9 cellular contexts compared by ENCODE assay signal in genomic region chr6:5997420-5998093, GRCh38. TPM values are rescaled to one million over a fixed set of nuclear protein-coding genes. Genes with fewer than 3 reads are reported as not detected.
DNase-seq lines count a peak whose midpoint lies in the region; ATAC-seq and TF ChIP-seq lines count a peak whose summit lies in the region.
"Had no signal": no experiment of that assay in that cellular context is flagged by ENCODE, and none has a peak within 500 bp of the region (broad histone marks: within the 10 kb centered on the region; RNA-seq: fewer than 3 reads in every experiment).

No MANE protein-coding gene starts in this region.

- H3K4ac ChIP-seq in IMR-90 (ENCODE audit: low read depth, low read length): no peak overlapping the region

- H3K36me3 ChIP-seq in CD4-positive, CD25-positive, alpha-beta regulatory T cell (ENCODE audit: control insufficient read depth, insufficient read depth, low read length): no peaks in the 10 kb centered on the region
- H3K36me3 ChIP-seq in IMR-90 (ENCODE audit: control insufficient read depth, insufficient read depth, low read length) (no peaks in the 10 kb centered on the region), iPS-20b (ENCODE audit: insufficient read depth, low read depth, low read length) (no peaks in the 10 kb centered on the region)

- H3K56ac ChIP-seq in IMR-90 (ENCODE audit: extremely low read depth, insufficient read depth, low read length): no peak overlapping the region

- intact Hi-C loops in IMR-90 (cut with micrococcal nuclease): loop anchor here (5.0 kb wide), 1 partner anchor 575 kb away; no protein-coding TSS in a partner anchor

- no peak overlapping the region for H4K8ac ChIP-seq in IMR-90 (ENCODE audit: low read depth in 2 of 2, low read length in 2 of 2)

- peaks cover 92% of the 10 kb centered on the region for H3K27me3 Mint-ChIP-seq in CD4-positive, CD25-positive, alpha-beta regulatory T cell
- H3K27me3 Mint-ChIP-seq in stimulated activated naive CD8-positive, alpha-beta T cell treated with anti-CD3 and anti-CD28 coated beads, Interleukin-15, Interleukin-2, amounts not matched to agents 100 ng/mL and 50 ng/mL, for 24 hours: peaks cover 90% of the 10 kb centered on the region

- no peaks in the 10 kb centered on the region for H3K79me1 ChIP-seq in IMR-90 (ENCODE audit: low read depth in 1 of 2, low read length in 2 of 2)

- peak overlapping the region in 1 of 3 donors; percentile 81 for H3K27ac Mint-ChIP-seq in CD4-positive, CD25-positive, alpha-beta regulatory T cell
- peak overlapping the region in 1 of 2 donors; percentile 82 for H3K27ac Mint-ChIP-seq in activated naive CD4-positive, alpha-beta T cell treated with anti-CD3 and anti-CD28 coated beads, Interleukin-2, amount 50 U/mL, for 72 hours
- H3K27ac Mint-ChIP-seq in stimulated activated naive CD8-positive, alpha-beta T cell treated with anti-CD3 and anti-CD28 coated beads, Interleukin-15, Interleukin-2, amounts not matched to agents 100 ng/mL and 50 ng/mL, for 24 hours: no peak overlapping the region

- peaks cover 62% of the 10 kb centered on the region for H3K4me1 ChIP-seq in CD4-positive, CD25-positive, alpha-beta regulatory T cell (ENCODE audit: control insufficient read depth, insufficient read depth, low read length, poor library complexity, severe bottlenecking)
- H3K4me1 ChIP-seq in IMR-90 (ENCODE audit: control insufficient read depth, insufficient read depth, low read length): no peaks in the 10 kb centered on the region; the same call in 1 of the 2 replicates
- H3K4me1 ChIP-seq in iPS-20b (ENCODE audit: insufficient read depth, low read length): peaks cover 16% of the 10 kb centered on the region; the same call in 1 of the 2 replicates

- H2BK20ac ChIP-seq in IMR-90 (ENCODE audit: low read depth, low read length): no peak overlapping the region

- H3K27ac ChIP-seq in CD4-positive, CD25-positive, alpha-beta regulatory T cell (ENCODE audit: insufficient read depth, low read length, poor library complexity, severe bottlenecking): no peak overlapping the region
- H3K27ac ChIP-seq in IMR-90 (ENCODE audit: insufficient read depth, low read length) (no peak overlapping the region), iPS-20b (ENCODE audit: low read length) (no peak overlapping the region)
- H3K27ac ChIP-seq: epithelial cell of prostate had no signal

- TF ChIP-seq POLR2A in IMR-90 (IDR thresholded peaks at IDR 0.05; ENCODE audit: low read depth, low read length): no peak

- no peak overlapping the region for H4K91ac ChIP-seq in IMR-90 (ENCODE audit: insufficient read depth, low read depth, low read length)

- TF ChIP-seq RAD21 in IMR-90 (IDR thresholded peaks at IDR 0.05; ENCODE audit: low read length): no peak

- no peak overlapping the region for H2BK5ac ChIP-seq in IMR-90 (ENCODE audit: low read depth, low read length, poor library complexity, severe bottlenecking)

- H3K23ac ChIP-seq in IMR-90 (ENCODE audit: low read depth, low read length): no peak overlapping the region

- peaks cover 63% of the 10 kb centered on the region for H3K27me3 ChIP-seq in CD4-positive, CD25-positive, alpha-beta regulatory T cell (ENCODE audit: control insufficient read depth, insufficient read depth, low read length)
- H3K27me3 ChIP-seq in IMR-90 (ENCODE audit: control insufficient read depth, insufficient read depth, low read length) (peaks cover 83% of the 10 kb centered on the region), iPS-20b (ENCODE audit: insufficient read depth, low read length) (peaks cover 100% of the 10 kb centered on the region)

- dilution Hi-C loops in IMR-90 (cut with HindIII; ENCODE audit: low sequenced_read_pairs, unreplicated experiment): no loop called here

- CTCF ChIA-PET in IMR-90 (lab: Yijun Ruan, JAX): no interaction called here

- peaks cover 0 to 25% (median 3%) of the 10 kb centered on the region in 7 donors for H3K9me3 Mint-ChIP-seq in CD4-positive, CD25-positive, alpha-beta regulatory T cell
- H3K9me3 Mint-ChIP-seq in activated naive CD4-positive, alpha-beta T cell treated with anti-CD3 and anti-CD28 coated beads, Interleukin-2, amount 50 U/mL, for 72 hours: peaks cover 0 to 7% of the 10 kb centered on the region in 2 donors
- H3K9me3 Mint-ChIP-seq in stimulated activated naive CD8-positive, alpha-beta T cell treated with anti-CD3 and anti-CD28 coated beads, Interleukin-15, Interleukin-2, amounts not matched to agents 100 ng/mL and 50 ng/mL, for 24 hours: peaks cover 6% of the 10 kb centered on the region

- H2AK9ac ChIP-seq in IMR-90 (replicated peaks; ENCODE audit: low read depth, low read length, poor library complexity): no peak overlapping the region

- H2AK5ac ChIP-seq in IMR-90 (ENCODE audit: low read depth, low read length): no peak overlapping the region

- no CpG with 5 or more reads among the region's 23 CpGs for WGBS in IMR-90 (ENCODE audit: extremely low coverage in 2 of 2, insufficient read length in 1 of 2), 2 experiments

- H3K4me3 ChIP-seq in CD4-positive, CD25-positive, alpha-beta regulatory T cell (ENCODE audit: low read depth, low read length): peak overlapping the region; percentile 75
- H3K4me3 ChIP-seq in IMR-90 (ENCODE audit: insufficient read depth, low read depth, low read length): no peak overlapping the region
- peak overlapping the region; percentile 56; the same call in 1 of the 2 replicates for H3K4me3 ChIP-seq in iPS-20b (ENCODE audit: low read length)

- no peak overlapping the region for H3K18ac ChIP-seq in IMR-90 (ENCODE audit: low read depth, low read length)

- H2BK15ac ChIP-seq in IMR-90 (ENCODE audit: low read depth, low read length): no peak overlapping the region

- in situ Hi-C loops in IMR-90 (cut with MboI; ENCODE audit: low sequenced_read_pairs): loop anchor here (25.0 kb wide), 1 partner anchor 535 kb away; no protein-coding TSS in a partner anchor

- ATAC-seq in CD4-positive, CD25-positive, alpha-beta regulatory T cell (ENCODE audit: low read depth in 2 of 2): no peak
- no peak; the same call in 1 of the 2 replicates for ATAC-seq in IMR-90 (ENCODE audit: low read depth)
- ATAC-seq in activated naive CD4-positive, alpha-beta T cell treated with anti-CD3 and anti-CD28 coated beads, Interleukin-2, amount 50 U/mL, for 72 hours: peak; percentile 2 to 22
- no peak for ATAC-seq in HG03135 (IDR thresholded peaks at IDR 0.05; ENCODE audit: unreplicated experiment)
- ATAC-seq in HG03432 (IDR thresholded peaks at IDR 0.05; ENCODE audit: unreplicated experiment): no peak

- peak overlapping the region; percentile 79 for H2AFZ ChIP-seq in IMR-90 (replicated peaks; ENCODE audit: low read length, poor library complexity)

- no peak for TF ChIP-seq CTCF in IMR-90 (conservative IDR thresholded peaks at IDR 0.05; ENCODE audit: low read depth, low read length)

- H3K4me1 Mint-ChIP-seq in CD4-positive, CD25-positive, alpha-beta regulatory T cell: peaks cover 10 to 72% (median 48%) of the 10 kb centered on the region in 4 donors
- H3K4me1 Mint-ChIP-seq in stimulated activated naive CD8-positive, alpha-beta T cell treated with anti-CD3 and anti-CD28 coated beads, Interleukin-15, Interleukin-2, amounts not matched to agents 100 ng/mL and 50 ng/mL, for 24 hours (ENCODE audit: low read depth): peaks cover 59% of the 10 kb centered on the region

- no TSS peak for BruUV-seq in IMR-90 (replicated peaks; lab: Mats Ljungman, UMichigan)

- no peaks in the 10 kb centered on the region; the same call in 1 of the 2 replicates for H4K20me1 ChIP-seq in IMR-90 (ENCODE audit: insufficient read depth, low read length)

- H2BK120ac ChIP-seq in IMR-90 (ENCODE audit: low read depth, low read length): no peak overlapping the region

- H3K14ac ChIP-seq in IMR-90 (replicated peaks; ENCODE audit: low read depth, low read length): no peak overlapping the region

- no peaks in the 10 kb centered on the region for H3K9me1 ChIP-seq in IMR-90 (ENCODE audit: insufficient read depth, low read length)

- no peak overlapping the region for H4K5ac ChIP-seq in IMR-90 (ENCODE audit: low read depth, low read length)

- no peak overlapping the region for H3K9ac ChIP-seq in IMR-90 (ENCODE audit: low read depth, low read length)
- H3K9ac ChIP-seq in iPS-20b (ENCODE audit: low read depth, low read length): no peak overlapping the region

- H3K4me3 Mint-ChIP-seq in CD4-positive, CD25-positive, alpha-beta regulatory T cell: peak overlapping the region; percentile 88 to 94 (median 92)
- peak overlapping the region; percentile 82 for H3K4me3 Mint-ChIP-seq in stimulated activated naive CD8-positive, alpha-beta T cell treated with anti-CD3 and anti-CD28 coated beads, Interleukin-15, Interleukin-2, amounts not matched to agents 100 ng/mL and 50 ng/mL, for 24 hours

- peaks cover 0 to 28% of the 10 kb centered on the region in 2 experiments for H3K9me3 ChIP-seq in CD4-positive, CD25-positive, alpha-beta regulatory T cell (ENCODE audit: control insufficient read depth in 2 of 2, low read length in 2 of 2)
- peaks cover 15% of the 10 kb centered on the region for H3K9me3 ChIP-seq in IMR-90 (ENCODE audit: control insufficient read depth, insufficient read depth, low read length)
- H3K9me3 ChIP-seq in iPS-20b (ENCODE audit: insufficient read depth, low read depth, low read length): peaks cover 4% of the 10 kb centered on the region; the same call in 1 of the 2 replicates

- H3K36me3 Mint-ChIP-seq in CD4-positive, CD25-positive, alpha-beta regulatory T cell: no peaks in the 10 kb centered on the region
- H3K36me3 Mint-ChIP-seq in activated naive CD4-positive, alpha-beta T cell treated with anti-CD3 and anti-CD28 coated beads, Interleukin-2, amount 50 U/mL, for 72 hours: peaks cover 32 to 36% of the 10 kb centered on the region in 2 donors
- no peaks in the 10 kb centered on the region for H3K36me3 Mint-ChIP-seq in stimulated activated naive CD8-positive, alpha-beta T cell treated with anti-CD3 and anti-CD28 coated beads, Interleukin-15, Interleukin-2, amounts not matched to agents 100 ng/mL and 50 ng/mL, for 24 hours (ENCODE audit: low read depth)

- H3K4me2 ChIP-seq in IMR-90 (ENCODE audit: low read depth, low read length): peak overlapping the region; percentile 42

- POLR2A ChIA-PET in IMR-90 (lab: Charles Lee; ENCODE audit: unreplicated experiment): no interaction called here

- peak in 2 of 3 donors; percentile 27 to 39 for DNase-seq in CD4-positive, CD25-positive, alpha-beta regulatory T cell
- DNase-seq in IMR-90 (no peak), kidney tubule cell (ENCODE audit: low spot score) (no peak)
- no peak for DNase-seq in activated naive CD4-positive, alpha-beta T cell treated with anti-CD3 and anti-CD28 coated beads, Interleukin-2, amount 50 U/mL, for 72 hours (ENCODE audit: low spot score in 2 of 2)

TF ChIP-seq in IMR-90, 13 proteins besides CTCF, POLR2A, EP300 and RAD21 (continues in another document):
- TF ChIP-seq NFE2L2 (IDR thresholded peaks at IDR 0.05; ENCODE audit: low read depth, low read length): no peak

RNA-seq across cellular contexts. Expression of gene NRN1, which starts 9.2 kb away (rescaled TPM):
- total RNA-seq in CD4-positive, CD25-positive, alpha-beta regulatory T cell: not detected
- polyA plus RNA-seq in CD4-positive, CD25-positive, alpha-beta regulatory T cell: under 1 TPM in 1 of 4 donors, not detected in 3; 0.10 TPM
- total RNA-seq in IMR-90 (2012; rRNA removed): 0.28 TPM in 1 of 2 replicates, not detected in the other
- not detected in 2 replicates for polyA plus RNA-seq in IMR-90 (2012; rRNA removed)
- polyA plus RNA-seq in IMR-90 (2012; cell fraction: cytosol; rRNA removed): not detected in 2 replicates
- not detected in 2 replicates for polyA plus RNA-seq in IMR-90 (2012; cell fraction: nucleus; rRNA removed; ENCODE audit: low replicate concordance)
- total RNA-seq in activated naive CD4-positive, alpha-beta T cell treated with anti-CD3 and anti-CD28 coated beads, Interleukin-2, amount 50 U/mL, for 72 hours: 10 to 100 TPM in 1 of 2 donors, not detected in 1; 25.1 TPM

Comparison
In these comparisons a context has a peak if more than half of its experiments do, and no peak if none do; other contexts are left out.
1. ATAC-seq: peak in activated naive CD4-positive, alpha-beta T cell treated with anti-CD3 and anti-CD28 coated beads, Interleukin-2, amount 50 U/mL, for 72 hours (2 of 2); none in CD4-positive, CD25-positive, alpha-beta regulatory T cell (0 of 2), IMR-90 (single experiment), HG03135 (single experiment) and HG03432 (single experiment).
2. DNase-seq: peak in CD4-positive, CD25-positive, alpha-beta regulatory T cell (2 of 3); none in IMR-90 (single experiment), activated naive CD4-positive, alpha-beta T cell treated with anti-CD3 and anti-CD28 coated beads, Interleukin-2, amount 50 U/mL, for 72 hours (0 of 2) and kidney tubule cell (single experiment).